ENCODE assay signal across 9 cellular contexts in the genomic region with DNA sequence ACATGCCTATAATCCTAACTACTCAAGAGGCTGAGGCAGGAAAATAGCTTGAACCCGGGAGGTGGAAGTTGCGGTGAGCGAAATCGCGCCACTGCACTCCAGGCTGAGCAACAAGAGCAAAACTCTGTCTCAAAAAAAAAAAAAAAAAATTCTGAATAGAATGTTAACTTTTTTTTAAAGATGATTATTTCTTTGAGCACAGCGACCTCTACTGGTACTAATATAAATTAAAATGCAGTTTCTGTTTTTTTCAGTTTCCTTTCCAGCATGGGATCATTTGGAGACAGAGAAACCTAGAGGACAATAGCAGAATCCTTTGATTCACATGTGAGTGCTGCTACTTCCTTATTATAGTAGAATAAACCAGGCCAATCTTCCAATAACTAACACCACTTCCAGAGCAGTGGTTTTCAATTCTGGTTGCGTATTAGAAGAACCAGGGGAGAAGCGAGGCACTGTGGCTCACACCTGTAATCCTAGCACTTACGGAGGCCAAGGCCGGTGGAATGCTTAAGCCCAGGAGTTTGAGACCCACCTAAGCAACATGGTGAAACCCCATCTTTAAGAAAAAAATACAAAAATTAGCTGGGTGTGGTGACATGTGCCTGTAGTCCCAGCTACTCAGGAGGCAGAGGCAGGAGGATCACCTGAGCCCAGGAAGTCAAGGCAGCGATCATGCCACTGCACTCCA. TPM values are rescaled to one million over a fixed set of nuclear protein-coding genes. Genes with fewer than 3 reads are reported as not detected.
DNase-seq lines count a peak whose midpoint lies in the region; ATAC-seq and TF ChIP-seq lines count a peak whose summit lies in the region.
"Had no signal": no experiment of that assay in that cellular context is flagged by ENCODE, and none has a peak within 500 bp of the region (broad histone marks: within the 10 kb centered on the region; RNA-seq: fewer than 3 reads in every experiment).

No MANE protein-coding gene starts in this region.

- no peak overlapping the region for H3K4me3 Mint-ChIP-seq in activated CD8-positive, alpha-beta T cell treated with anti-CD3 and anti-CD28 coated beads for 36 hours

- H3K4me1 ChIP-seq in gastroesophageal sphincter (peaks cover 3 to 78% (median 5%) of the 10 kb centered on the region in 3 donors), rectal smooth muscle tissue (ENCODE audit: control insufficient read depth, insufficient read depth, low read length) (peaks cover 20% of the 10 kb centered on the region)

- peak overlapping the region in 1 of 2 donors; percentile 13 for H3K4me3 ChIP-seq in gastroesophageal sphincter
- H3K4me3 ChIP-seq in rectal smooth muscle tissue (ENCODE audit: low read length): peak overlapping the region; percentile 21
- H3K4me3 ChIP-seq: BLaER1 had no signal

- H3K9me3 Mint-ChIP-seq in activated CD8-positive, alpha-beta T cell treated with anti-CD3 and anti-CD28 coated beads for 36 hours: peaks cover 2% of the 10 kb centered on the region

- H3K27me3 Mint-ChIP-seq in activated CD8-positive, alpha-beta T cell treated with anti-CD3 and anti-CD28 coated beads for 36 hours: no peaks in the 10 kb centered on the region

- H3K27ac Mint-ChIP-seq in activated CD8-positive, alpha-beta T cell treated with anti-CD3 and anti-CD28 coated beads for 36 hours: peak overlapping the region; percentile 2

- intact Hi-C loops in activated CD8-positive, alpha-beta T cell treated with anti-CD3 and anti-CD28 coated beads for 36 hours (cut with micrococcal nuclease): loop anchor here (5.0 to 10.0 kb wide), 2 partner anchors 204 to 426 kb away; no protein-coding TSS in a partner anchor

- POLR2A ChIA-PET in activated CD8-positive, alpha-beta T cell treated with anti-CD3 and anti-CD28 coated beads for 36 hours (lab: Charles Lee): interaction anchor here (0.7 to 12.8 kb wide), 21 partner anchors 9 to 206 kb away, joined by 3 to 209 read pairs (median 4); a partner anchor contains a TSS

- ATAC-seq in activated CD8-positive, alpha-beta T cell treated with anti-CD3 and anti-CD28 coated beads for 36 hours: no peak
- no peak for ATAC-seq in gastroesophageal sphincter
- ATAC-seq in HG03039 (IDR thresholded peaks at IDR 0.05; ENCODE audit: unreplicated experiment): no peak

- peak overlapping the region; percentile 45 to 81 (median 68) for H3K27ac ChIP-seq in gastroesophageal sphincter
- H3K27ac ChIP-seq in rectal smooth muscle tissue (ENCODE audit: low read depth, low read length): peak overlapping the region; percentile 51
- H3K27ac ChIP-seq: BLaER1 had no signal

- peak; percentile 87 for TF ChIP-seq CTCF in activated CD8-positive, alpha-beta T cell treated with anti-CD3 and anti-CD28 coated beads for 36 hours (IDR thresholded peaks at IDR 0.05)
- peak; percentile 60 to 91 (median 68) for TF ChIP-seq CTCF in gastroesophageal sphincter (IDR thresholded peaks at IDR 0.05)

- H3K27me3 ChIP-seq in gastroesophageal sphincter: no peaks in the 10 kb centered on the region
- H3K27me3 ChIP-seq in rectal smooth muscle tissue (ENCODE audit: control insufficient read depth, insufficient read depth, low read length): no peaks in the 10 kb centered on the region
- H3K27me3 ChIP-seq: BLaER1 had no signal

- H3K9me3 ChIP-seq in gastroesophageal sphincter: no peaks in the 10 kb centered on the region
- H3K9me3 ChIP-seq: BLaER1 had no signal

- CTCF ChIA-PET in activated CD8-positive, alpha-beta T cell treated with anti-CD3 and anti-CD28 coated beads for 36 hours (lab: Charles Lee): interaction anchor here (0.6 to 8.3 kb wide), 28 partner anchors 9 to 323 kb away, joined by 3 to 95 read pairs (median 4); no protein-coding TSS in a partner anchor

- 10 to 54% methylated on average over 4 to 11 of the region's 11 CpGs for WGBS in gastroesophageal sphincter (ENCODE audit: low coverage in 1 of 2), 2 donors

- TF ChIP-seq EP300 in gastroesophageal sphincter (IDR thresholded peaks at IDR 0.05): no peak

- DNase-seq in DMS79 treated with DMSO at 0.1 percent for 48 hours (lab: John Stamatoyannopoulos, UW): peak; percentile 14
- no peak for DNase-seq in DMS79 (lab: John Stamatoyannopoulos, UW)
- peak; percentile 72 for DNase-seq in MV-4-11 (lab: John Stamatoyannopoulos, UW)
- no peak for DNase-seq in activated CD8-positive, alpha-beta T cell treated with anti-CD3 and anti-CD28 coated beads for 36 hours
- DNase-seq in SHP77 treated with DMSO at 0.1 percent for 48 hours (lab: John Stamatoyannopoulos, UW): no peak

- TF ChIP-seq POLR2A in gastroesophageal sphincter (IDR thresholded peaks at IDR 0.05): no peak

- peaks cover 45% of the 10 kb centered on the region for H3K4me1 Mint-ChIP-seq in activated CD8-positive, alpha-beta T cell treated with anti-CD3 and anti-CD28 coated beads for 36 hours (ENCODE audit: low read depth)

- peaks cover 77% of the 10 kb centered on the region for H3K36me3 Mint-ChIP-seq in activated CD8-positive, alpha-beta T cell treated with anti-CD3 and anti-CD28 coated beads for 36 hours (ENCODE audit: low read depth)

- H3K9ac ChIP-seq in rectal smooth muscle tissue (ENCODE audit: low read length): no peak overlapping the region
- H3K9ac ChIP-seq: BLaER1 had no signal

- peaks cover 0 to 48% of the 10 kb centered on the region in 2 donors for H3K36me3 ChIP-seq in gastroesophageal sphincter
- H3K36me3 ChIP-seq in rectal smooth muscle tissue (ENCODE audit: control insufficient read depth, insufficient read depth, low read length): peaks cover 12% of the 10 kb centered on the region

RNA-seq across cellular contexts. Expression of a gene that starts 10.2 kb away (rescaled TPM):
- total RNA-seq in activated CD8-positive, alpha-beta T cell treated with anti-CD3 and anti-CD28 coated beads for 36 hours: 100 to 1,000 TPM; 320 to 333 TPM
- total RNA-seq in gastroesophageal sphincter: 100 to 1,000 TPM in 2 of 4 donors, 10 to 100 TPM in 2; 39.0 to 109 (median 73.4) TPM

RNA-seq across cellular contexts. Expression of a gene that starts 37.0 kb away (rescaled TPM):
- 10 to 100 TPM; 30.2 to 33.4 TPM for total RNA-seq in activated CD8-positive, alpha-beta T cell treated with anti-CD3 and anti-CD28 coated beads for 36 hours
- 10 to 100 TPM in 1 of 4 donors, 1 to 10 TPM in 3; 5.9 to 11.2 (median 6.9) TPM for total RNA-seq in gastroesophageal sphincter

Comparison
In these comparisons a context has a peak if more than half of its experiments do, and no peak if none do; other contexts are left out.
1. DNase-seq: peak in DMS79 treated with DMSO at 0.1 percent for 48 hours (single experiment) and MV-4-11 (single experiment); none in DMS79 (single experiment), activated CD8-positive, alpha-beta T cell treated with anti-CD3 and anti-CD28 coated beads for 36 hours (single experiment) and SHP77 treated with DMSO at 0.1 percent for 48 hours (single experiment).